9 cellular contexts compared by ENCODE assay signal in genomic region chr5:98750693-98751092, GRCh38. TPM values are rescaled to one million over a fixed set of nuclear protein-coding genes. Genes with fewer than 3 reads are reported as not detected.
DNase-seq lines count a peak whose midpoint lies in the region; ATAC-seq and TF ChIP-seq lines count a peak whose summit lies in the region.
"Had no signal": no experiment of that assay in that cellular context is flagged by ENCODE, and none has a peak within 500 bp of the region (broad histone marks: within the 10 kb centered on the region; RNA-seq: fewer than 3 reads in every experiment).

No MANE protein-coding gene starts in this region.

- H2AFZ ChIP-seq in hepatocyte = no peak overlapping the region

- H3K27me3 Mint-ChIP-seq in activated T-helper 1 cell treated with anti-CD3 and anti-CD28 coated beads, Interleukin-12 subunit alpha, Interleukin-12 subunit beta, Interleukin-2, Interleukin-4 antibody, amounts not matched to agents 30 ng/mL and 10 ng/mL and 1 ng/mL, durations not matched to agents 14 hours and 24 hours and 36 hours (ENCODE audit: insufficient read depth) = peaks cover 9% of the 10 kb centered on the region
- peaks cover 9% of the 10 kb centered on the region for H3K27me3 Mint-ChIP-seq in activated T-cell treated with anti-CD3 and anti-CD28 coated beads, Interleukin-2, amount 50 U/mL, for 24 hours

- H3K36me3 ChIP-seq in hepatocyte (replicated peaks; ENCODE audit: insufficient read depth, low read depth) = no peaks in the 10 kb centered on the region

- no peaks in the 10 kb centered on the region for H3K36me3 Mint-ChIP-seq in activated T-helper 1 cell treated with anti-CD3 and anti-CD28 coated beads, Interleukin-12 subunit alpha, Interleukin-12 subunit beta, Interleukin-2, Interleukin-4 antibody, amounts not matched to agents 30 ng/mL and 10 ng/mL and 1 ng/mL, durations not matched to agents 14 hours and 24 hours and 36 hours (ENCODE audit: low read depth)
- no peaks in the 10 kb centered on the region for H3K36me3 Mint-ChIP-seq in activated T-cell treated with anti-CD3 and anti-CD28 coated beads, Interleukin-2, amount 50 U/mL, for 24 hours (ENCODE audit: low read depth)

- peak; percentile 26 for TF ChIP-seq CTCF in GM10266 (IDR thresholded peaks at IDR 0.05; ENCODE audit: control insufficient read depth, insufficient read depth, low read depth, missing control alignments)
- peak; percentile 40 for TF ChIP-seq CTCF in hepatocyte (IDR thresholded peaks at IDR 0.05; ENCODE audit: poor library complexity)

- no peak overlapping the region for H3K27ac ChIP-seq in hepatocyte

- no peaks in the 10 kb centered on the region for H3K9me3 ChIP-seq in hepatocyte (ENCODE audit: low read depth)

- intact Hi-C loops in activated T-helper 1 cell treated with anti-CD3 and anti-CD28 coated beads, Interleukin-12 subunit alpha, Interleukin-12 subunit beta, Interleukin-2, Interleukin-4 antibody, amounts not matched to agents 30 ng/mL and 10 ng/mL and 1 ng/mL, durations not matched to agents 14 hours and 24 hours and 36 hours (cut with micrococcal nuclease) = no loop called here

- H3K9me2 ChIP-seq in hepatocyte (replicated peaks; ENCODE audit: insufficient read depth) = no peaks in the 10 kb centered on the region

- H3K27ac Mint-ChIP-seq in activated T-helper 1 cell treated with anti-CD3 and anti-CD28 coated beads, Interleukin-12 subunit alpha, Interleukin-12 subunit beta, Interleukin-2, Interleukin-4 antibody, amounts not matched to agents 30 ng/mL and 10 ng/mL and 1 ng/mL, durations not matched to agents 14 hours and 24 hours and 36 hours = no peak overlapping the region
- no peak overlapping the region for H3K27ac Mint-ChIP-seq in activated T-cell treated with anti-CD3 and anti-CD28 coated beads, Interleukin-2, amount 50 U/mL, for 24 hours
- H3K27ac Mint-ChIP-seq: dendritic cell treated with granulocyte-macrophage colony-stimulating factor and Interleukin-4, amounts not matched to agents 40 ng/mL and 50 ng/mL, for 4 days had no signal

- H3K4me1 Mint-ChIP-seq in activated T-helper 1 cell treated with anti-CD3 and anti-CD28 coated beads, Interleukin-12 subunit alpha, Interleukin-12 subunit beta, Interleukin-2, Interleukin-4 antibody, amounts not matched to agents 30 ng/mL and 10 ng/mL and 1 ng/mL, durations not matched to agents 14 hours and 24 hours and 36 hours (ENCODE audit: low read depth) = no peaks in the 10 kb centered on the region
- no peaks in the 10 kb centered on the region for H3K4me1 Mint-ChIP-seq in activated T-cell treated with anti-CD3 and anti-CD28 coated beads, Interleukin-2, amount 50 U/mL, for 24 hours (ENCODE audit: low read depth)

- H3K4me1 ChIP-seq in hepatocyte (ENCODE audit: insufficient read depth) = no peaks in the 10 kb centered on the region

- DNase-seq in GM10266 (ENCODE audit: extremely low spot score) = no peak
- DNase-seq in NCI-H69 (lab: John Stamatoyannopoulos, UW) = peak; percentile 58
- peak; percentile 26 for DNase-seq in hepatocyte (ENCODE audit: low spot score)
- DNase-seq in activated T-helper 1 cell treated with anti-CD3 and anti-CD28 coated beads, Interleukin-12 subunit alpha, Interleukin-12 subunit beta, Interleukin-2, Interleukin-4 antibody, amounts not matched to agents 30 ng/mL and 10 ng/mL and 1 ng/mL, durations not matched to agents 14 hours and 24 hours and 36 hours (ENCODE audit: low spot score) = no peak
- no peak for DNase-seq in activated T-cell treated with anti-CD3 and anti-CD28 coated beads, Interleukin-2, amount 50 U/mL, for 24 hours

- no peaks in the 10 kb centered on the region for H3K79me2 ChIP-seq in hepatocyte

- no peaks in the 10 kb centered on the region for H4K20me1 ChIP-seq in hepatocyte (ENCODE audit: insufficient read depth, poor library complexity, severe bottlenecking)

- no peaks in the 10 kb centered on the region for H3K27me3 ChIP-seq in hepatocyte

- H3K9me3 Mint-ChIP-seq in activated T-helper 1 cell treated with anti-CD3 and anti-CD28 coated beads, Interleukin-12 subunit alpha, Interleukin-12 subunit beta, Interleukin-2, Interleukin-4 antibody, amounts not matched to agents 30 ng/mL and 10 ng/mL and 1 ng/mL, durations not matched to agents 14 hours and 24 hours and 36 hours = no peaks in the 10 kb centered on the region
- peaks cover 2% of the 10 kb centered on the region for H3K9me3 Mint-ChIP-seq in activated T-cell treated with anti-CD3 and anti-CD28 coated beads, Interleukin-2, amount 50 U/mL, for 24 hours
- H3K9me3 Mint-ChIP-seq: dendritic cell treated with granulocyte-macrophage colony-stimulating factor and Interleukin-4, amounts not matched to agents 40 ng/mL and 50 ng/mL, for 4 days had no signal

- H3K4me3 ChIP-seq in hepatocyte = no peak overlapping the region

- no peak overlapping the region for H3K4me3 Mint-ChIP-seq in activated T-helper 1 cell treated with anti-CD3 and anti-CD28 coated beads, Interleukin-12 subunit alpha, Interleukin-12 subunit beta, Interleukin-2, Interleukin-4 antibody, amounts not matched to agents 30 ng/mL and 10 ng/mL and 1 ng/mL, durations not matched to agents 14 hours and 24 hours and 36 hours
- H3K4me3 Mint-ChIP-seq in activated T-cell treated with anti-CD3 and anti-CD28 coated beads, Interleukin-2, amount 50 U/mL, for 24 hours = no peak overlapping the region
- H3K4me3 Mint-ChIP-seq: dendritic cell treated with granulocyte-macrophage colony-stimulating factor and Interleukin-4, amounts not matched to agents 40 ng/mL and 50 ng/mL, for 4 days had no signal

- 64% methylated on average over 4 of the region's 4 CpGs for WGBS in hepatocyte (ENCODE audit: low lambda C conversion rate, missing lambda C conversion rate)

- H3K4me2 ChIP-seq in hepatocyte = no peak overlapping the region

- ATAC-seq in GM21576 (IDR thresholded peaks at IDR 0.05; ENCODE audit: unreplicated experiment) (peak; percentile 77), GM21381 (IDR thresholded peaks at IDR 0.05; ENCODE audit: unreplicated experiment) (no peak), HG02610 (IDR thresholded peaks at IDR 0.05; ENCODE audit: unreplicated experiment) (no peak)

RNA-seq across cellular contexts. Expression of gene RGMB, which starts 22.8 kb away (rescaled TPM):
- 10.5 and 11.6 TPM in 2 replicates for total RNA-seq in hepatocyte
- polyA plus RNA-seq in hepatocyte = 6.8 and 8.4 TPM in 2 replicates
- 0.29 and 0.39 TPM in 2 replicates for total RNA-seq in activated T-helper 1 cell treated with anti-CD3 and anti-CD28 coated beads, Interleukin-12 subunit alpha, Interleukin-12 subunit beta, Interleukin-2, Interleukin-4 antibody, amounts not matched to agents 30 ng/mL and 10 ng/mL and 1 ng/mL, durations not matched to agents 14 hours and 24 hours and 36 hours

Comparison
In these comparisons a context has a peak if more than half of its experiments do, and no peak if none do; other contexts are left out.
1. DNase-seq: peak in NCI-H69 (single experiment) and hepatocyte (single experiment); none in GM10266 (single experiment), activated T-helper 1 cell treated with anti-CD3 and anti-CD28 coated beads, Interleukin-12 subunit alpha, Interleukin-12 subunit beta, Interleukin-2, Interleukin-4 antibody, amounts not matched to agents 30 ng/mL and 10 ng/mL and 1 ng/mL, durations not matched to agents 14 hours and 24 hours and 36 hours (single experiment) and activated T-cell treated with anti-CD3 and anti-CD28 coated beads, Interleukin-2, amount 50 U/mL, for 24 hours (single experiment).